Comparison of ENCODE assay signal across 8 cellular contexts in genomic region chr12:116142936-116143882, GRCh38.
DNase-seq lines count a peak whose midpoint lies in the region; ATAC-seq and TF ChIP-seq lines count a peak whose summit lies in the region.

No MANE protein-coding gene starts in this region.

- peak overlapping the region; percentile 83 for H3K27ac Mint-ChIP-seq in osteocyte (ENCODE audit: unreplicated experiment)
- no peak overlapping the region for H3K27ac Mint-ChIP-seq in endothelial cell (ENCODE audit: unreplicated experiment)

- H3K9me3 ChIP-seq in Loucy (ENCODE audit: insufficient read depth, low read depth, low read length), result no peaks in the 10 kb centered on the region

- no peak for ATAC-seq in GM18498 (IDR thresholded peaks at IDR 0.05; ENCODE audit: unreplicated experiment)
- ATAC-seq in GM19324 (IDR thresholded peaks at IDR 0.05; ENCODE audit: low FRiP score, unreplicated experiment), result no peak

- H3K4me1 ChIP-seq in Loucy (ENCODE audit: insufficient read depth, low read length, poor library complexity, severe bottlenecking), result peaks cover 50% of the 10 kb centered on the region

- H2AFZ ChIP-seq in Loucy (ENCODE audit: low read length), result no peak overlapping the region

- no peaks in the 10 kb centered on the region for H3K36me3 ChIP-seq in Loucy (ENCODE audit: insufficient read depth, low read length)

- H3K9me3 Mint-ChIP-seq in osteocyte (ENCODE audit: unreplicated experiment) (no peaks in the 10 kb centered on the region), endothelial cell (ENCODE audit: unreplicated experiment) (no peaks in the 10 kb centered on the region)

- peak overlapping the region; percentile 77 for H3K4me2 ChIP-seq in Loucy (ENCODE audit: low read depth, low read length, poor library complexity, severe bottlenecking)

- H3K9ac ChIP-seq in Loucy (ENCODE audit: low read depth, low read length, poor library complexity, severe bottlenecking), result peak overlapping the region; percentile 33

- H3K4me3 ChIP-seq in Loucy (ENCODE audit: low read length, poor library complexity, severe bottlenecking), result peak overlapping the region; percentile 61
- no peak overlapping the region for H3K4me3 ChIP-seq in cardiac fibroblast (replicated peaks in 1 of 2; ENCODE audit: low read depth in 2 of 2, low read length in 2 of 2)

- H3K27me3 Mint-ChIP-seq in osteocyte (ENCODE audit: unreplicated experiment), result no peaks in the 10 kb centered on the region
- H3K27me3 Mint-ChIP-seq in endothelial cell (ENCODE audit: unreplicated experiment), result no peaks in the 10 kb centered on the region

- H3K27me3 ChIP-seq in Loucy (ENCODE audit: insufficient read depth, low read length, poor library complexity, severe bottlenecking), result no peaks in the 10 kb centered on the region

- TF ChIP-seq CTCF in GM10266 (IDR thresholded peaks at IDR 0.05; ENCODE audit: control insufficient read depth, insufficient read depth, low read depth, missing control alignments) (no peak), Loucy (conservative IDR thresholded peaks at IDR 0.05; ENCODE audit: low read length) (no peak), cardiac fibroblast (IDR thresholded peaks at IDR 0.05; ENCODE audit: low read depth, low read length) (no peak), osteocyte (IDR thresholded peaks at IDR 0.05) (no peak), endothelial cell (IDR thresholded peaks at IDR 0.05; ENCODE audit: unreplicated experiment) (no peak)

- H4K20me1 ChIP-seq in Loucy (ENCODE audit: insufficient read depth, low read length, poor library complexity, severe bottlenecking), result peaks cover 55% of the 10 kb centered on the region

- H3K4me1 Mint-ChIP-seq in osteocyte (ENCODE audit: unreplicated experiment) (peaks cover 72% of the 10 kb centered on the region), endothelial cell (ENCODE audit: unreplicated experiment) (peaks cover 3% of the 10 kb centered on the region)

- no peaks in the 10 kb centered on the region for H3K9me2 ChIP-seq in Loucy (replicated peaks; ENCODE audit: low read depth, low read length)

- H3K4me3 Mint-ChIP-seq in osteocyte (ENCODE audit: unreplicated experiment) (peak overlapping the region; percentile 54), endothelial cell (ENCODE audit: unreplicated experiment) (no peak overlapping the region)

- peaks cover 95% of the 10 kb centered on the region for H3K79me2 ChIP-seq in Loucy (ENCODE audit: insufficient read depth, low read length)

- DNase-seq in GM10266 (ENCODE audit: extremely low spot score), result peak; percentile 9
- peak; percentile 78 to 88 for DNase-seq in cardiac fibroblast (ENCODE audit: low read depth in 2 of 2)
- DNase-seq in osteocyte (ENCODE audit: extremely low spot score, unreplicated experiment), result no peak
- no peak for DNase-seq in endothelial cell (ENCODE audit: low spot score)
- no peak for DNase-seq in NCI-H2107 (lab: John Stamatoyannopoulos, UW)

- 0 out of 2 replicates have a peak, but pooled peaks cover 4% of the 10 kb centered on the region for H3F3A ChIP-seq in Loucy (ENCODE audit: low read depth)

- H3K36me3 Mint-ChIP-seq in osteocyte (ENCODE audit: unreplicated experiment), result no peaks in the 10 kb centered on the region
- no peaks in the 10 kb centered on the region for H3K36me3 Mint-ChIP-seq in endothelial cell (ENCODE audit: low read depth, unreplicated experiment)

Comparison
In these comparisons a context has a peak if more than half of its experiments do, and no peak if none do; other contexts are left out.
1. DNase-seq: peak in GM10266 (single experiment) and cardiac fibroblast (2 of 2); none in osteocyte (single experiment), endothelial cell (single experiment) and NCI-H2107 (single experiment).